In genomic region chr16:53071748-53072301, GRCh38 we compare ENCODE assay signal across 9 cellular contexts. TPM values are rescaled to one million over a fixed set of nuclear protein-coding genes. Genes with fewer than 3 reads are reported as not detected.
A peak's percentile ranks its signal among the peaks of the same experiment; 100 is the strongest.
DNase-seq lines count a peak whose midpoint lies in the region; ATAC-seq and TF ChIP-seq lines count a peak whose summit lies in the region.
"Had no signal": no experiment of that assay in that cellular context is flagged by ENCODE, and none has a peak within 500 bp of the region (broad histone marks: within the 10 kb centered on the region; RNA-seq: fewer than 3 reads in every experiment).

No MANE protein-coding gene starts in this region.

- POLR2A ChIA-PET in activated naive CD8-positive, alpha-beta T cell treated with anti-CD3 and anti-CD28 coated beads, Interleukin-2, amount 10 ng/mL, durations not matched to agents 7 days and 5 days (lab: Charles Lee) = interaction anchor here (0.6 kb wide), 1 partner anchor 26 kb away, joined by 3 read pairs; no protein-coding TSS in a partner anchor

- H3K27me3 Mint-ChIP-seq in activated naive CD8-positive, alpha-beta T cell treated with anti-CD3 and anti-CD28 coated beads, Interleukin-2, amount 10 ng/mL, durations not matched to agents 7 days and 5 days = no peaks in the 10 kb centered on the region
- H3K27me3 Mint-ChIP-seq in activated naive CD8-positive, alpha-beta T cell treated with anti-CD3 and anti-CD28 coated beads for 36 hours = no peaks in the 10 kb centered on the region
- no peaks in the 10 kb centered on the region for H3K27me3 Mint-ChIP-seq in activated T-helper 1 cell treated with anti-CD3 and anti-CD28 coated beads, Interleukin-12 subunit alpha, Interleukin-12 subunit beta, Interleukin-2, Interleukin-4 antibody, amounts not matched to agents 30 ng/mL and 10 ng/mL and 1 ng/mL, durations not matched to agents 14 hours and 24 hours and 36 hours (ENCODE audit: insufficient read depth)

- no peak for TF ChIP-seq CTCF in fibroblast of pulmonary artery (IDR thresholded peaks at IDR 0.05; ENCODE audit: low read length, missing control alignments)
- TF ChIP-seq CTCF in sigmoid colon (IDR thresholded peaks at IDR 0.05) = no peak

- H3K4me3 ChIP-seq in fibroblast of pulmonary artery (replicated peaks; ENCODE audit: low read depth, low read length) = peak overlapping the region; percentile 23
- peak overlapping the region in 2 of 4 donors; percentile 1 to 6 for H3K4me3 ChIP-seq in sigmoid colon

- H3K27ac Mint-ChIP-seq in activated naive CD8-positive, alpha-beta T cell treated with anti-CD3 and anti-CD28 coated beads, Interleukin-2, amount 10 ng/mL, durations not matched to agents 7 days and 5 days = peak overlapping the region; percentile 18
- H3K27ac Mint-ChIP-seq in activated naive CD8-positive, alpha-beta T cell treated with anti-CD3 and anti-CD28 coated beads for 36 hours = no peak overlapping the region
- H3K27ac Mint-ChIP-seq in activated T-helper 1 cell treated with anti-CD3 and anti-CD28 coated beads, Interleukin-12 subunit alpha, Interleukin-12 subunit beta, Interleukin-2, Interleukin-4 antibody, amounts not matched to agents 30 ng/mL and 10 ng/mL and 1 ng/mL, durations not matched to agents 14 hours and 24 hours and 36 hours = no peak overlapping the region

- H3K27me3 ChIP-seq in sigmoid colon = no peaks in the 10 kb centered on the region

- DNase-seq in activated naive CD8-positive, alpha-beta T cell treated with anti-CD3 and anti-CD28 coated beads, Interleukin-2, amount 10 ng/mL, durations not matched to agents 7 days and 5 days = no peak
- no peak for DNase-seq in activated naive CD8-positive, alpha-beta T cell treated with anti-CD3 and anti-CD28 coated beads for 36 hours
- peak; percentile 62 to 81 for DNase-seq in Kasumi-1 (lab: John Stamatoyannopoulos, UW)
- DNase-seq in fibroblast of pulmonary artery (ENCODE audit: low read depth) = peak; percentile 84
- DNase-seq in sigmoid colon = peak; percentile 90
- DNase-seq in NCI-H146 treated with DMSO at 0.1 percent for 48 hours (lab: John Stamatoyannopoulos, UW; ENCODE audit: unreplicated experiment) = no peak
- DNase-seq in activated T-helper 1 cell treated with anti-CD3 and anti-CD28 coated beads, Interleukin-12 subunit alpha, Interleukin-12 subunit beta, Interleukin-2, Interleukin-4 antibody, amounts not matched to agents 30 ng/mL and 10 ng/mL and 1 ng/mL, durations not matched to agents 14 hours and 24 hours and 36 hours (ENCODE audit: low spot score) = no peak
- DNase-seq in globus pallidus (ENCODE audit: low spot score) = no peak

- no peaks in the 10 kb centered on the region for H3K36me3 ChIP-seq in sigmoid colon

- ATAC-seq in activated naive CD8-positive, alpha-beta T cell treated with anti-CD3 and anti-CD28 coated beads, Interleukin-2, amount 10 ng/mL, durations not matched to agents 7 days and 5 days (ENCODE audit: low read depth) = no peak
- ATAC-seq: Panc1 had no signal

- H3K4me1 ChIP-seq in sigmoid colon = peaks cover 0 to 13% (median 9%) of the 10 kb centered on the region in 4 donors

- H3K9me3 Mint-ChIP-seq in activated naive CD8-positive, alpha-beta T cell treated with anti-CD3 and anti-CD28 coated beads, Interleukin-2, amount 10 ng/mL, durations not matched to agents 7 days and 5 days = peaks cover 14% of the 10 kb centered on the region
- peaks cover 12% of the 10 kb centered on the region for H3K9me3 Mint-ChIP-seq in activated naive CD8-positive, alpha-beta T cell treated with anti-CD3 and anti-CD28 coated beads for 36 hours
- H3K9me3 Mint-ChIP-seq in activated T-helper 1 cell treated with anti-CD3 and anti-CD28 coated beads, Interleukin-12 subunit alpha, Interleukin-12 subunit beta, Interleukin-2, Interleukin-4 antibody, amounts not matched to agents 30 ng/mL and 10 ng/mL and 1 ng/mL, durations not matched to agents 14 hours and 24 hours and 36 hours = peaks cover 4% of the 10 kb centered on the region

- H3K27ac ChIP-seq in sigmoid colon = peak overlapping the region; percentile 48 to 61 (median 52)

- TF ChIP-seq EP300 in sigmoid colon (IDR thresholded peaks at IDR 0.05) = no peak

- peaks cover 33% of the 10 kb centered on the region for H3K4me1 Mint-ChIP-seq in activated naive CD8-positive, alpha-beta T cell treated with anti-CD3 and anti-CD28 coated beads, Interleukin-2, amount 10 ng/mL, durations not matched to agents 7 days and 5 days
- H3K4me1 Mint-ChIP-seq in activated naive CD8-positive, alpha-beta T cell treated with anti-CD3 and anti-CD28 coated beads for 36 hours = peaks cover 29% of the 10 kb centered on the region
- peaks cover 16% of the 10 kb centered on the region for H3K4me1 Mint-ChIP-seq in activated T-helper 1 cell treated with anti-CD3 and anti-CD28 coated beads, Interleukin-12 subunit alpha, Interleukin-12 subunit beta, Interleukin-2, Interleukin-4 antibody, amounts not matched to agents 30 ng/mL and 10 ng/mL and 1 ng/mL, durations not matched to agents 14 hours and 24 hours and 36 hours (ENCODE audit: low read depth)

- peaks cover 39% of the 10 kb centered on the region for H3K36me3 Mint-ChIP-seq in activated naive CD8-positive, alpha-beta T cell treated with anti-CD3 and anti-CD28 coated beads, Interleukin-2, amount 10 ng/mL, durations not matched to agents 7 days and 5 days
- H3K36me3 Mint-ChIP-seq in activated naive CD8-positive, alpha-beta T cell treated with anti-CD3 and anti-CD28 coated beads for 36 hours = peaks cover 37% of the 10 kb centered on the region
- peaks cover 14% of the 10 kb centered on the region for H3K36me3 Mint-ChIP-seq in activated T-helper 1 cell treated with anti-CD3 and anti-CD28 coated beads, Interleukin-12 subunit alpha, Interleukin-12 subunit beta, Interleukin-2, Interleukin-4 antibody, amounts not matched to agents 30 ng/mL and 10 ng/mL and 1 ng/mL, durations not matched to agents 14 hours and 24 hours and 36 hours (ENCODE audit: low read depth)

- WGBS in sigmoid colon, 2 donors = 29 to 72% methylated on average over 6 of the region's 6 CpGs

- no peaks in the 10 kb centered on the region for H3K9me3 ChIP-seq in sigmoid colon

- intact Hi-C loops in sigmoid colon (cut with DNase I) = no loop called here
- intact Hi-C loops in activated T-helper 1 cell treated with anti-CD3 and anti-CD28 coated beads, Interleukin-12 subunit alpha, Interleukin-12 subunit beta, Interleukin-2, Interleukin-4 antibody, amounts not matched to agents 30 ng/mL and 10 ng/mL and 1 ng/mL, durations not matched to agents 14 hours and 24 hours and 36 hours (cut with micrococcal nuclease) = no loop called here

- TF ChIP-seq POLR2A in sigmoid colon (IDR thresholded peaks at IDR 0.05) = no peak

- no peak overlapping the region for H3K4me3 Mint-ChIP-seq in activated naive CD8-positive, alpha-beta T cell treated with anti-CD3 and anti-CD28 coated beads, Interleukin-2, amount 10 ng/mL, durations not matched to agents 7 days and 5 days
- no peak overlapping the region for H3K4me3 Mint-ChIP-seq in activated naive CD8-positive, alpha-beta T cell treated with anti-CD3 and anti-CD28 coated beads for 36 hours
- no peak overlapping the region for H3K4me3 Mint-ChIP-seq in activated T-helper 1 cell treated with anti-CD3 and anti-CD28 coated beads, Interleukin-12 subunit alpha, Interleukin-12 subunit beta, Interleukin-2, Interleukin-4 antibody, amounts not matched to agents 30 ng/mL and 10 ng/mL and 1 ng/mL, durations not matched to agents 14 hours and 24 hours and 36 hours

RNA-seq across cellular contexts. Expression of gene CHD9, which starts 17.0 kb away (rescaled TPM):
- total RNA-seq in activated naive CD8-positive, alpha-beta T cell treated with anti-CD3 and anti-CD28 coated beads, Interleukin-2, amount 10 ng/mL, durations not matched to agents 7 days and 5 days = 10 to 100 TPM; 30.2 to 37.9 TPM
- 10 to 100 TPM; 12.7 to 14.0 TPM for total RNA-seq in activated naive CD8-positive, alpha-beta T cell treated with anti-CD3 and anti-CD28 coated beads for 36 hours
- 10 to 100 TPM; 55.5 to 88.5 (median 85.5) TPM for total RNA-seq in sigmoid colon
- polyA plus RNA-seq in sigmoid colon = 10 to 100 TPM; 13.8 to 20.1 (median 15.2) TPM
- 17.0 and 18.3 TPM in 2 replicates for total RNA-seq in activated T-helper 1 cell treated with anti-CD3 and anti-CD28 coated beads, Interleukin-12 subunit alpha, Interleukin-12 subunit beta, Interleukin-2, Interleukin-4 antibody, amounts not matched to agents 30 ng/mL and 10 ng/mL and 1 ng/mL, durations not matched to agents 14 hours and 24 hours and 36 hours

RNA-seq across cellular contexts. Expression of gene CHD9NB, which starts 19.1 kb away (rescaled TPM):
- under 1 TPM; 0.17 to 0.42 TPM for total RNA-seq in activated naive CD8-positive, alpha-beta T cell treated with anti-CD3 and anti-CD28 coated beads, Interleukin-2, amount 10 ng/mL, durations not matched to agents 7 days and 5 days
- under 1 TPM in 1 of 2 experiments, not detected in 1; 0.12 TPM for total RNA-seq in activated naive CD8-positive, alpha-beta T cell treated with anti-CD3 and anti-CD28 coated beads for 36 hours
- under 1 TPM in 2 of 4 donors, not detected in 2; 0.55 to 0.71 TPM for total RNA-seq in sigmoid colon
- polyA plus RNA-seq in sigmoid colon = 1 to 10 TPM; 4.6 to 9.5 (median 6.6) TPM
- 0.24 and 1.1 TPM in 2 replicates for total RNA-seq in activated T-helper 1 cell treated with anti-CD3 and anti-CD28 coated beads, Interleukin-12 subunit alpha, Interleukin-12 subunit beta, Interleukin-2, Interleukin-4 antibody, amounts not matched to agents 30 ng/mL and 10 ng/mL and 1 ng/mL, durations not matched to agents 14 hours and 24 hours and 36 hours

Comparison
In these comparisons a context has a peak if more than half of its experiments do, and no peak if none do; other contexts are left out.
1. DNase-seq: peak in Kasumi-1 (2 of 2), fibroblast of pulmonary artery (single experiment) and sigmoid colon (single experiment); none in activated naive CD8-positive, alpha-beta T cell treated with anti-CD3 and anti-CD28 coated beads, Interleukin-2, amount 10 ng/mL, durations not matched to agents 7 days and 5 days (single experiment), activated naive CD8-positive, alpha-beta T cell treated with anti-CD3 and anti-CD28 coated beads for 36 hours (single experiment), NCI-H146 treated with DMSO at 0.1 percent for 48 hours (single experiment), activated T-helper 1 cell treated with anti-CD3 and anti-CD28 coated beads, Interleukin-12 subunit alpha, Interleukin-12 subunit beta, Interleukin-2, Interleukin-4 antibody, amounts not matched to agents 30 ng/mL and 10 ng/mL and 1 ng/mL, durations not matched to agents 14 hours and 24 hours and 36 hours (single experiment) and globus pallidus (single experiment).